8 cellular contexts compared by ENCODE assay signal in the genomic region with DNA sequence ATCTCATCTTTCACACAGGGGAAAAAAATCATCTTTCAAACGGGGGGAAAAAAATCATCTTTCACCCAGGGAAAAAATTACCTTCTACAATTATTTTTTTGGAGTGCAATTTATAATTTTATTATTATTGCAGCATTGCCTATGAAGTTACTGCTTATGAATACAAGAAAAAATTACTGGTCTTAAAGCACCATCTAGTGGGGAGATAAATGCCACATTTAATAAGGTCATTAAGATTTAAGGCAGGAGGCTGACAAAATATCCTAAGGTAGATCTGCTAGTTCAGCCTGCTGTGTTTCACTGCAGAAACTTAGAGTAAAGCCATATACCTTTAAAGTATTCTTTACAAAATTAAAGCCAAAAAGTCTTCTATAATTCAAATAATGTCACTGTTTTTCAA. TPM values are rescaled to one million over a fixed set of nuclear protein-coding genes. Genes with fewer than 3 reads are reported as not detected.
DNase-seq lines count a peak whose midpoint lies in the region; ATAC-seq and TF ChIP-seq lines count a peak whose summit lies in the region.

No MANE protein-coding gene starts in this region.

- H3K27ac ChIP-seq in DND-41 (ENCODE audit: low read length) (no peak overlapping the region), colonic mucosa (no peak overlapping the region), neural progenitor cell (no peak overlapping the region), sigmoid colon (no peak overlapping the region)

- H2AFZ ChIP-seq in DND-41 (ENCODE audit: low read depth, low read length): no peak overlapping the region
- no peak overlapping the region for H2AFZ ChIP-seq in neural progenitor cell (replicated peaks)

- no peak overlapping the region for H3K9ac ChIP-seq in DND-41 (ENCODE audit: low read depth, low read length)
- no peak overlapping the region for H3K9ac ChIP-seq in colonic mucosa (ENCODE audit: low read depth in 2 of 2, low read length in 2 of 2)
- no peak overlapping the region for H3K9ac ChIP-seq in neural progenitor cell

- H3K4me1 Mint-ChIP-seq in neural progenitor cell: no peaks in the 10 kb centered on the region

- H3K36me3 Mint-ChIP-seq in neural progenitor cell: peaks cover 20% of the 10 kb centered on the region

- 0 out of 3 replicates have a peak, but pooled peaks have one; percentile 54 for ATAC-seq in DND-41 (ENCODE audit: insufficient read depth, low read depth)
- ATAC-seq in GM21786 (IDR thresholded peaks at IDR 0.05; ENCODE audit: unreplicated experiment): no peak
- no peak for ATAC-seq in GM18873 (IDR thresholded peaks at IDR 0.05; ENCODE audit: low FRiP score, unreplicated experiment)

- intact Hi-C loops in colonic mucosa (cut with DNase I) (loop anchor here (10.0 kb wide), 1 partner anchor 53 kb away; no protein-coding TSS in a partner anchor), sigmoid colon (cut with DNase I) (loop anchor here (2.0 kb wide), 1 partner anchor 53 kb away; no protein-coding TSS in a partner anchor)

- no peak overlapping the region for H3K4me2 ChIP-seq in DND-41 (ENCODE audit: insufficient read depth, low read length)
- no peak overlapping the region for H3K4me2 ChIP-seq in neural progenitor cell

- H3K4me1 ChIP-seq in DND-41 (ENCODE audit: insufficient read depth, low read length): no peaks in the 10 kb centered on the region
- H3K4me1 ChIP-seq in colonic mucosa: no peaks in the 10 kb centered on the region
- no peaks in the 10 kb centered on the region for H3K4me1 ChIP-seq in neural progenitor cell
- no peaks in the 10 kb centered on the region for H3K4me1 ChIP-seq in sigmoid colon

- no peaks in the 10 kb centered on the region for H3F3A ChIP-seq in neural progenitor cell (ENCODE audit: low read depth)

- no peaks in the 10 kb centered on the region for H4K20me1 ChIP-seq in DND-41 (ENCODE audit: insufficient read depth, low read length)
- H4K20me1 ChIP-seq in neural progenitor cell (ENCODE audit: low read depth): no peaks in the 10 kb centered on the region

- H3K27me3 ChIP-seq in DND-41 (ENCODE audit: insufficient read depth, low read length, poor library complexity) (no peaks in the 10 kb centered on the region), colonic mucosa (no peaks in the 10 kb centered on the region), neural progenitor cell (no peaks in the 10 kb centered on the region), sigmoid colon (no peaks in the 10 kb centered on the region)

- no peaks in the 10 kb centered on the region for H3K9me3 Mint-ChIP-seq in neural progenitor cell

- no peak overlapping the region for H3K4me3 Mint-ChIP-seq in neural progenitor cell

- no peak for TF ChIP-seq EP300 in sigmoid colon (IDR thresholded peaks at IDR 0.05)

- WGBS in sigmoid colon, 2 donors: 73 to 87% methylated on average over 1 of the region's 1 CpG

- no peak overlapping the region for H3K27ac Mint-ChIP-seq in neural progenitor cell

- DNase-seq in DND-41 (no peak), NB4 (ENCODE audit: low read depth) (peak; percentile 57), colonic mucosa (no peak), neural progenitor cell (ENCODE audit: low spot score) (no peak), HuH-7 (ENCODE audit: low spot score) (no peak), sigmoid colon (no peak)

- TF ChIP-seq CTCF in DND-41 (IDR thresholded peaks at IDR 0.05; ENCODE audit: borderline replicate concordance, extremely low read depth, low read length, poor library complexity, severe bottlenecking): peak; percentile 55
- TF ChIP-seq CTCF in NB4 (IDR thresholded peaks at IDR 0.05; ENCODE audit: low read depth, low read length): no peak
- peak; percentile 38 for TF ChIP-seq CTCF in colonic mucosa (IDR thresholded peaks at IDR 0.05)
- TF ChIP-seq CTCF in neural progenitor cell (IDR thresholded peaks at IDR 0.05): peak; percentile 27
- peak in 1 of 4 experiments; percentile 24 for TF ChIP-seq CTCF in sigmoid colon (IDR thresholded peaks at IDR 0.05)

- H3K79me2 ChIP-seq in DND-41 (ENCODE audit: insufficient read depth, low read length) (peaks cover 17% of the 10 kb centered on the region), neural progenitor cell (ENCODE audit: low read depth) (no peaks in the 10 kb centered on the region)

- H3K9me3 ChIP-seq in DND-41 (ENCODE audit: insufficient read depth, low read length, severe bottlenecking) (no peaks in the 10 kb centered on the region), colonic mucosa (no peaks in the 10 kb centered on the region), neural progenitor cell (ENCODE audit: low read depth) (no peaks in the 10 kb centered on the region), sigmoid colon (no peaks in the 10 kb centered on the region)

- H3K4me3 ChIP-seq in DND-41 (ENCODE audit: low read depth in 1 of 2, low read length in 2 of 2): no peak overlapping the region
- no peak overlapping the region for H3K4me3 ChIP-seq in NB4 (ENCODE audit: low read depth, low read length)
- no peak overlapping the region for H3K4me3 ChIP-seq in colonic mucosa
- H3K4me3 ChIP-seq in neural progenitor cell: no peak overlapping the region
- no peak overlapping the region for H3K4me3 ChIP-seq in sigmoid colon

- TF ChIP-seq POLR2A in NB4 (IDR thresholded peaks at IDR 0.05; ENCODE audit: extremely low read depth, insufficient read length): no peak
- no peak for TF ChIP-seq POLR2A in sigmoid colon (IDR thresholded peaks at IDR 0.05)

- H3K27me3 Mint-ChIP-seq in neural progenitor cell (ENCODE audit: insufficient read depth, low read depth): no peaks in the 10 kb centered on the region

- H3K36me3 ChIP-seq in DND-41 (ENCODE audit: insufficient read depth, low read length): peaks cover 88% of the 10 kb centered on the region
- no peaks in the 10 kb centered on the region for H3K36me3 ChIP-seq in colonic mucosa
- H3K36me3 ChIP-seq in neural progenitor cell: peaks cover 8% of the 10 kb centered on the region
- no peaks in the 10 kb centered on the region for H3K36me3 ChIP-seq in sigmoid colon

RNA-seq across cellular contexts. Expression of a gene that starts 13.7 kb away (rescaled TPM):
- total RNA-seq in colonic mucosa (10 to 100 TPM in 1 of 2 donors, 1 to 10 TPM in 1; 4.6 to 25.1 TPM), neural progenitor cell (ENCODE audit: low replicate concordance) (13.4 and 18.7 TPM in 2 replicates), sigmoid colon (under 1 TPM; 0.36 to 0.83 (median 0.60) TPM)
- 1 to 10 TPM in 2 of 3 donors, under 1 TPM in 1; 0.60 to 6.8 (median 1.8) TPM for polyA plus RNA-seq in sigmoid colon
